ENCODE assay signal across 1 cellular context in genomic region chr7:92245487-92246362, GRCh38.
TF ChIP-seq lines count a peak whose summit lies in the region.

Gene ANKIB1 (plus strand): TSS chr7:92245974. CDS start chr7:92294979, 49,005 bp downstream.
Gene KRIT1 (minus strand): TSS chr7:92245914. CDS start chr7:92242135, 3,779 bp downstream.

TF ChIP-seq in HepG2, 621 proteins besides CTCF, POLR2A, EP300 and RAD21 (continued from another document and continues in another):
- TF ChIP-seq REST (IDR thresholded peaks at IDR 0.05; ENCODE audit: borderline replicate concordance in 1 of 2, low read depth in 1 of 2, low read length in 2 of 2) (peak in 1 of 2 experiments; percentile 3; a peak in 1 of 4 replicates), ZNF180 (CRISPR knock-in tag; IDR thresholded peaks at IDR 0.05; ENCODE audit: borderline replicate concordance, low read depth) (0 out of 2 replicates have a peak, but pooled peaks have one; percentile 6), SCMH1 (CRISPR knock-in tag; IDR thresholded peaks at IDR 0.05; ENCODE audit: borderline replicate concordance) (no peak), THAP8 (CRISPR knock-in tag; IDR thresholded peaks at IDR 0.05; ENCODE audit: borderline replicate concordance) (no peak), ATRX (CRISPR knock-in tag; IDR thresholded peaks at IDR 0.05; ENCODE audit: borderline replicate concordance) (no peak), NR2F2 (IDR thresholded peaks at IDR 0.05; ENCODE audit: borderline replicate concordance, low read depth) (no peak), BRD4 (CRISPR knock-in tag; IDR thresholded peaks at IDR 0.05) (no peak; the same call in 1 of the 2 replicates), HOXA7 (CRISPR knock-in tag; IDR thresholded peaks at IDR 0.05) (no peak), SOX5 (CRISPR knock-in tag; IDR thresholded peaks at IDR 0.05; ENCODE audit: borderline replicate concordance) (no peak; the same call in 1 of the 2 replicates), RARG (CRISPR knock-in tag; IDR thresholded peaks at IDR 0.05; ENCODE audit: low read depth) (no peak), ZNF879 (CRISPR knock-in tag; IDR thresholded peaks at IDR 0.05) (no peak; the same call in 1 of the 2 replicates), ZNF530 (CRISPR knock-in tag; IDR thresholded peaks at IDR 0.05; ENCODE audit: low read depth) (no peak), RNF2 (conservative IDR thresholded peaks at IDR 0.05; ENCODE audit: low read depth) (peak; percentile 63; the same call in 1 of the 2 replicates), IKZF5 (CRISPR knock-in tag; IDR thresholded peaks at IDR 0.05) (peak; percentile 73; the same call in 1 of the 2 replicates), SKIL (CRISPR knock-in tag; IDR thresholded peaks at IDR 0.05; ENCODE audit: borderline replicate concordance) (no peak), ZC3H13 (CRISPR knock-in tag; IDR thresholded peaks at IDR 0.05) (no peak; the same call in 1 of the 2 replicates), KDM6A (CRISPR knock-in tag; IDR thresholded peaks at IDR 0.05; ENCODE audit: low read depth) (no peak), MEF2D (CRISPR knock-in tag; IDR thresholded peaks at IDR 0.05) (peak; percentile 63; the same call in 1 of the 2 replicates), ZKSCAN1 (IDR thresholded peaks at IDR 0.05; ENCODE audit: low read length) (no peak), HOXA3 (CRISPR knock-in tag; IDR thresholded peaks at IDR 0.05) (peak; percentile 50; the same call in 1 of the 2 replicates), MED8 (CRISPR knock-in tag; IDR thresholded peaks at IDR 0.05; ENCODE audit: insufficient replicate concordance) (no peak), KDM4B (CRISPR knock-in tag; IDR thresholded peaks at IDR 0.05) (no peak), FOXP1 (IDR thresholded peaks at IDR 0.05) (no peak), FOXP1 (CRISPR knock-in tag; IDR thresholded peaks at IDR 0.05) (no peak; the same call in 1 of the 2 replicates), CBX1 (IDR thresholded peaks at IDR 0.05; ENCODE audit: low read depth) (no peak), GFI1 (CRISPR knock-in tag; IDR thresholded peaks at IDR 0.05; ENCODE audit: borderline replicate concordance) (peak; percentile 59; the same call in 1 of the 2 replicates), DMAP1 (CRISPR knock-in tag; IDR thresholded peaks at IDR 0.05) (peak; percentile 89; the same call in 1 of the 2 replicates), FUBP1 (CRISPR knock-in tag; IDR thresholded peaks at IDR 0.05; ENCODE audit: borderline replicate concordance) (no peak), PAX8 (CRISPR knock-in tag; IDR thresholded peaks at IDR 0.05; ENCODE audit: borderline replicate concordance) (no peak), IRF9 (CRISPR knock-in tag; IDR thresholded peaks at IDR 0.05; ENCODE audit: borderline replicate concordance) (0 out of 2 replicates have a peak, but pooled peaks have one; percentile 40), SMARCC2 (IDR thresholded peaks at IDR 0.05) (no peak), NR2F1 (CRISPR knock-in tag; IDR thresholded peaks at IDR 0.05) (no peak), ZNF234 (CRISPR knock-in tag; conservative IDR thresholded peaks at IDR 0.05) (peak; percentile 81; the same call in 1 of the 2 replicates), ZSCAN29 (CRISPR knock-in tag; conservative IDR thresholded peaks at IDR 0.05) (peak; percentile 18; the same call in 1 of the 2 replicates), SP5 (CRISPR knock-in tag; IDR thresholded peaks at IDR 0.05; ENCODE audit: borderline replicate concordance, low read depth) (no peak), SNAI1 (CRISPR knock-in tag; IDR thresholded peaks at IDR 0.05; ENCODE audit: borderline replicate concordance) (0 out of 2 replicates have a peak, but pooled peaks have one; percentile 9), ARHGAP35 (CRISPR knock-in tag; IDR thresholded peaks at IDR 0.05; ENCODE audit: borderline replicate concordance) (no peak), ZNF281 (CRISPR knock-in tag; IDR thresholded peaks at IDR 0.05; ENCODE audit: borderline replicate concordance) (peak; percentile 50; the same call in 1 of the 2 replicates), POLR2AphosphoS2 (IDR thresholded peaks at IDR 0.05; ENCODE audit: low read depth, low read length) (no peak), ZNF598 (CRISPR knock-in tag; IDR thresholded peaks at IDR 0.05; ENCODE audit: borderline replicate concordance) (no peak)
- TF ChIP-seq, protein P1, sequence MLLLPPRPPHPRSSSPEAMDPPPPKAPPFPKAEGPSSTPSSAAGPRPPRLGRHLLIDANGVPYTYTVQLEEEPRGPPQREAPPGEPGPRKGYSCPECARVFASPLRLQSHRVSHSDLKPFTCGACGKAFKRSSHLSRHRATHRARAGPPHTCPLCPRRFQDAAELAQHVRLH (CRISPR knock-in tag; IDR thresholded peaks at IDR 0.05; ENCODE audit: borderline replicate concordance, low read depth): no peak
- TF ChIP-seq, protein P2, sequence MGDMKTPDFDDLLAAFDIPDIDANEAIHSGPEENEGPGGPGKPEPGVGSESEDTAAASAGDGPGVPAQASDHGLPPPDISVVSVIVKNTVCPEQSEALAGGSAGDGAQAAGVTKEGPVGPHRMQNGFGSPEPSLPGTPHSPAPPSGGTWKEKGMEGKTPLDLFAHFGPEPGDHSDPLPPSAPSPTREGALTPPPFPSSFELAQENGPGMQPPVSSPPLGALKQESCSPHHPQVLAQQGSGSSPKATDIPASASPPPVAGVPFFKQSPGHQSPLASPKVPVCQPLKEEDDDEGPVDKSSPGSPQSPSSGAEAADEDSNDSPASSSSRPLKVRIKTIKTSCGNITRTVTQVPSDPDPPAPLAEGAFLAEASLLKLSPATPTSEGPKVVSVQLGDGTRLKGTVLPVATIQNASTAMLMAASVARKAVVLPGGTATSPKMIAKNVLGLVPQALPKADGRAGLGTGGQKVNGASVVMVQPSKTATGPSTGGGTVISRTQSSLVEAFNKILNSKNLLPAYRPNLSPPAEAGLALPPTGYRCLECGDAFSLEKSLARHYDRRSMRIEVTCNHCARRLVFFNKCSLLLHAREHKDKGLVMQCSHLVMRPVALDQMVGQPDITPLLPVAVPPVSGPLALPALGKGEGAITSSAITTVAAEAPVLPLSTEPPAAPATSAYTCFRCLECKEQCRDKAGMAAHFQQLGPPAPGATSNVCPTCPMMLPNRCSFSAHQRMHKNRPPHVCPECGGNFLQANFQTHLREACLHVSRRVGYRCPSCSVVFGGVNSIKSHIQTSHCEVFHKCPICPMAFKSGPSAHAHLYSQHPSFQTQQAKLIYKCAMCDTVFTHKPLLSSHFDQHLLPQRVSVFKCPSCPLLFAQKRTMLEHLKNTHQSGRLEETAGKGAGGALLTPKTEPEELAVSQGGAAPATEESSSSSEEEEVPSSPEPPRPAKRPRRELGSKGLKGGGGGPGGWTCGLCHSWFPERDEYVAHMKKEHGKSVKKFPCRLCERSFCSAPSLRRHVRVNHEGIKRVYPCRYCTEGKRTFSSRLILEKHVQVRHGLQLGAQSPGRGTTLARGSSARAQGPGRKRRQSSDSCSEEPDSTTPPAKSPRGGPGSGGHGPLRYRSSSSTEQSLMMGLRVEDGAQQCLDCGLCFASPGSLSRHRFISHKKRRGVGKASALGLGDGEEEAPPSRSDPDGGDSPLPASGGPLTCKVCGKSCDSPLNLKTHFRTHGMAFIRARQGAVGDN (CRISPR knock-in tag; IDR thresholded peaks at IDR 0.05): peak; percentile 96
- TF ChIP-seq, protein P3, sequence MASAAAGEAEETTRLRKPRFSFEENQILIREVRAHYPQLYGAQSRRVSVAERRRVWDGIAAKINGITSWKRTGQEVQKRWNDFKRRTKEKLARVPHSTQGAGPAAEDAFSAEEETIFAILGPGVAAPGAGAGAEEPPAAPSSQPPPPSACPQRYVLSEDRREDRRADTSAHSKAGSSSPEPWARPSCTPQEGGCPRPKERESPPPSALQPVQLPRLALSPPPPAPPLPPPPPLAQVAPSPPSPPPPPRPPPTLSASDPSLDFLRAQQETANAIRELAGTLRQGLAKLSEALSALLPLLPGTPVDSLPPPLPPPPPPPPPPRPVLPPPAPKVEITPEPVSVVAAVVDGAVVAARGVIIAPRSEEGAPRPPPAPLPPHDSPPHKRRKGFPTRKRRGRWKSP (CRISPR knock-in tag; IDR thresholded peaks at IDR 0.05): 0 out of 2 replicates have a peak, but pooled peaks have one; percentile 45
